31 cellular contexts compared by ENCODE assay signal in the genomic region with DNA sequence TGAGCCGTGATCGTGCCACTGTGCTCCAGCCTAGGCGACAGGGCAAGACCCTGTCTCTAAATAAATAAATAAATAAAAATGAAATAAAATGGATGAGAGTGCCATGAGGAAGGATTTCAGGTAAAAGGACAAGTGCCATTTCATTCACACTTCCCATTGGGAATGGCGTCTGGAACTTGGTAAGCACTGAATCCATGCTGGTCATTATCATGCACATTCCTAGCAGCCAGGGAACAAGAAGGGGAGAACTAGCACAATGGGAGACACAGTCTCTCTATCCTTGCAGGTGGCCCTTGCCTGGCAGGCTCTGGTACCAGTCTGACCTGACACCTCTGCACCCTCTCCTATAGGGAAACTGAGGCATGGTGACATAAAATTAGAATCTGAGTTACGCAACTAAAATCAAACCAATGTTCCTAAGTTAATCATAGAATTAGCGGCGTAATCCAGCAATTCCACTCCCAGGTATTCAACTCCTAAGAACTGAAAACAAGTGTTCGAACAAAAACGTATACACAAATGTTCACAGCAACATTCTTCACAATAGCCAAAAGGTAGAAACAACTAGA.
"Had no signal": no experiment of that assay in that cellular context is flagged by ENCODE, and none has a peak within 500 bp of the region (broad histone marks: within the 10 kb centered on the region; RNA-seq: fewer than 3 reads in every experiment).

No MANE protein-coding gene starts in this region.

- H3K27ac ChIP-seq: RWPE1, VCaP had no signal

- FAIRE-seq: bronchial epithelial cell, RCC 7860 had no signal

- H3K27ac Mint-ChIP-seq: activated CD4-positive, alpha-beta T cell treated with anti-CD3 and anti-CD28 coated beads, Interleukin-2, amount 10 ng/mL, durations not matched to agents 24 days and 14 days; activated CD8-positive, alpha-beta T cell treated with anti-CD3 and anti-CD28 coated beads for 36 hours; activated naive CD4-positive, alpha-beta T cell treated with anti-CD3 and anti-CD28 coated beads, Interleukin-2, amount 10 ng/mL, durations not matched to agents 7 days and 5 days; activated naive CD8-positive, alpha-beta T cell; activated naive CD8-positive, alpha-beta T cell treated with anti-CD3 and anti-CD28 coated beads, Interleukin-2, amount 50 U/mL, for 24 hours; activated T-cell treated with anti-CD3 and anti-CD28 coated beads, Interleukin-2, amount 50 U/mL, for 72 hours; activated T-helper 2 cell treated with anti-CD3 and anti-CD28 coated beads, Interferon-gamma antibody, Interleukin-2, Interleukin-4, amounts not matched to agents 10 μg/mL and 5 μg/mL and 100 μg/mL, durations not matched to agents 14 hours and 24 hours and 36 hours; brain had no signal

- H3K4me3 Mint-ChIP-seq: activated CD4-positive, alpha-beta T cell treated with anti-CD3 and anti-CD28 coated beads, Interleukin-2, amount 10 ng/mL, durations not matched to agents 24 days and 14 days; activated CD8-positive, alpha-beta T cell treated with anti-CD3 and anti-CD28 coated beads for 36 hours; activated naive CD4-positive, alpha-beta T cell treated with anti-CD3 and anti-CD28 coated beads, Interleukin-2, amount 10 ng/mL, durations not matched to agents 7 days and 5 days; activated naive CD8-positive, alpha-beta T cell; activated naive CD8-positive, alpha-beta T cell treated with anti-CD3 and anti-CD28 coated beads, Interleukin-2, amount 50 U/mL, for 24 hours; activated T-cell treated with anti-CD3 and anti-CD28 coated beads, Interleukin-2, amount 50 U/mL, for 72 hours; brain had no signal

- ATAC-seq: activated CD8-positive, alpha-beta T cell treated with anti-CD3 and anti-CD28 coated beads for 36 hours; activated naive CD8-positive, alpha-beta T cell treated with anti-CD3 and anti-CD28 coated beads, Interleukin-2, amount 50 U/mL, for 24 hours; activated T-cell treated with anti-CD3 and anti-CD28 coated beads, Interleukin-2, amount 50 U/mL, for 72 hours; PC-3; Right ventricle myocardium inferior had no signal

- H3K27me3 Mint-ChIP-seq: activated CD8-positive, alpha-beta T cell treated with anti-CD3 and anti-CD28 coated beads for 36 hours; activated naive CD8-positive, alpha-beta T cell had no signal

- DNase-seq: activated CD4-positive, alpha-beta T cell treated with anti-CD3 and anti-CD28 coated beads, Interleukin-2, amount 10 ng/mL, durations not matched to agents 24 days and 14 days; activated CD4-positive, alpha-beta T cell treated with anti-CD3 and anti-CD28 coated beads, Interleukin-2, amount 50 U/mL, for 4 hours; activated CD4-positive, CD25-positive, alpha-beta regulatory T cell; activated CD8-positive, alpha-beta T cell treated with anti-CD3 and anti-CD28 coated beads for 36 hours; activated naive CD4-positive, alpha-beta T cell treated with anti-CD3 and anti-CD28 coated beads, Interleukin-2, amount 10 ng/mL, durations not matched to agents 7 days and 5 days; activated naive CD8-positive, alpha-beta T cell treated with anti-CD3 and anti-CD28 coated beads, Interleukin-2, amount 50 U/mL, for 24 hours; activated T-cell treated with anti-CD3 and anti-CD28 coated beads, Interleukin-2, amount 50 U/mL, for 1 hour; activated T-cell treated with anti-CD3 and anti-CD28 coated beads, Interleukin-2, amount 50 U/mL, for 72 hours; anterior cingulate cortex; caudate nucleus; cerebellar nuclear complex; NCI-H1105; NCI-H1417 treated with DMSO at 0.1 percent for 48 hours; NCI-H187 treated with DMSO at 0.1 percent for 48 hours; NCI-H2081; NCI-H2171 treated with DMSO at 0.1 percent for 48 hours; NCI-H226; NCI-H524 treated with DMSO at 0.1 percent for 48 hours; PC-3; SW 1271; T-helper 1 cell; T-helper 2 cell; T-helper 9 cell had no signal

- H3K4me1 Mint-ChIP-seq: activated CD4-positive, alpha-beta T cell treated with anti-CD3 and anti-CD28 coated beads, Interleukin-2, amount 10 ng/mL, durations not matched to agents 24 days and 14 days; activated naive CD4-positive, alpha-beta T cell treated with anti-CD3 and anti-CD28 coated beads, Interleukin-2, amount 10 ng/mL, durations not matched to agents 7 days and 5 days had no signal

- H3K36me3 Mint-ChIP-seq: activated naive CD4-positive, alpha-beta T cell treated with anti-CD3 and anti-CD28 coated beads, Interleukin-2, amount 10 ng/mL, durations not matched to agents 7 days and 5 days; activated naive CD8-positive, alpha-beta T cell; brain had no signal

- H3K9me3 Mint-ChIP-seq: activated CD4-positive, alpha-beta T cell treated with anti-CD3 and anti-CD28 coated beads, Interleukin-2, amount 10 ng/mL, durations not matched to agents 24 days and 14 days; activated CD8-positive, alpha-beta T cell treated with anti-CD3 and anti-CD28 coated beads for 36 hours; activated naive CD4-positive, alpha-beta T cell treated with anti-CD3 and anti-CD28 coated beads, Interleukin-2, amount 10 ng/mL, durations not matched to agents 7 days and 5 days; activated naive CD8-positive, alpha-beta T cell treated with anti-CD3 and anti-CD28 coated beads, Interleukin-2, amount 50 U/mL, for 24 hours; activated T-cell treated with anti-CD3 and anti-CD28 coated beads, Interleukin-2, amount 50 U/mL, for 72 hours; activated T-helper 2 cell treated with anti-CD3 and anti-CD28 coated beads, Interferon-gamma antibody, Interleukin-2, Interleukin-4, amounts not matched to agents 10 μg/mL and 5 μg/mL and 100 μg/mL, durations not matched to agents 14 hours and 24 hours and 36 hours; brain had no signal
